Comparison of ENCODE assay signal across 19 cellular contexts in the genomic region with DNA sequence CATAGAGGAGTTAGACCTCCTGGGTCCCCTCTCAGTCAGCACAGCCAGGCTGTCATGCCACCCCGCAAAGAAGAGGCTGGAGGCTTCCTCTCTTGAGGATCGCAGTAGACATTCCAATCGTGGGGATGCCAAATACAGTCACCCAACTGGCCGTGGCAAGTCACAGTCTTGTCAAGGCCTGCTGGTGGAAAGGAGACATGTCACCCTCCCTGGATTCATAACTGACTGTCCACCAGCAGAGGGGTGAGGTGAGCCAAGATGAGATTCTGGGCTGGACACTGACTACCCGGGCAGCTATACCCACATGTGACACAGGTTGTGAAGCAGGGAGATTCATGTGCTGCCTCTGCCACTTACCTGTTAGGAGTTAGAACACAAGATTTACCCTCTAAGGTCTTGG.
DNase-seq lines count a peak whose midpoint lies in the region; ATAC-seq, FAIRE-seq and TF ChIP-seq lines count a peak whose summit lies in the region.
"Had no signal": no experiment of that assay in that cellular context is flagged by ENCODE, and none has a peak within 500 bp of the region (broad histone marks: within the 10 kb centered on the region; RNA-seq: fewer than 3 reads in every experiment).

No MANE protein-coding gene starts in this region.

- TF ChIP-seq POLR2A in A549 (IDR thresholded peaks at IDR 0.05; ENCODE audit: low read length) (no peak), heart left ventricle (IDR thresholded peaks at IDR 0.05) (no peak)

- H3K9me3 Mint-ChIP-seq in chondrocyte (ENCODE audit: low read depth) = no peaks in the 10 kb centered on the region

- POLR2A ChIA-PET in A549 (lab: Yijun Ruan, JAX) = no interaction called here

- CTCF ChIA-PET in A549 (lab: Yijun Ruan, JAX) = interaction anchor here (13.0 kb wide), 1 partner anchor 321 kb away, joined by 171 read pairs; no protein-coding TSS in a partner anchor

- peaks cover 13% of the 10 kb centered on the region for H3K4me1 Mint-ChIP-seq in chondrocyte (ENCODE audit: low read depth)

- H3K27me3 ChIP-seq in liver (ENCODE audit: control insufficient read depth in 4 of 4, insufficient read depth in 4 of 4, low read length in 3 of 4) = peaks cover 0 to 7% (median 0%) of the 10 kb centered on the region in 4 donors
- H3K27me3 ChIP-seq in heart left ventricle = no peaks in the 10 kb centered on the region

- H3K27me3 Mint-ChIP-seq in chondrocyte (ENCODE audit: low read depth) = no peaks in the 10 kb centered on the region

- ATAC-seq in A549 (no peak; a peak in 1 of 6 replicates), heart left ventricle (no peak)
- ATAC-seq: Right ventricle myocardium inferior had no signal

- TF ChIP-seq EP300 in A549 (IDR thresholded peaks at IDR 0.05) = no peak

- no peak overlapping the region for H3K4me2 ChIP-seq in A549

- TF ChIP-seq CTCF in A549 (IDR thresholded peaks at IDR 0.05) (no peak), chondrocyte (IDR thresholded peaks at IDR 0.05) (peak; percentile 18), liver (IDR thresholded peaks at IDR 0.05; ENCODE audit: low read depth, low read length, missing input control) (peak; percentile 4), heart left ventricle (IDR thresholded peaks at IDR 0.05) (no peak)

- H3K4me1 ChIP-seq in A549 (0 out of 3 replicates have a peak, but pooled peaks cover 4% of the 10 kb centered on the region), liver (ENCODE audit: control insufficient read depth in 4 of 4, insufficient read depth in 4 of 4, low read length in 3 of 4) (peaks cover 0 to 2% (median 0%) of the 10 kb centered on the region in 4 donors), heart left ventricle (peaks cover 0 to 7% (median 2%) of the 10 kb centered on the region in 12 donors)

- TF ChIP-seq RAD21 in A549 (conservative IDR thresholded peaks at IDR 0.05 in 1 of 2, IDR thresholded peaks at IDR 0.05 in 1 of 2) = no peak
- no peak for TF ChIP-seq RAD21 in liver (IDR thresholded peaks at IDR 0.05)

- H3K27ac Mint-ChIP-seq in chondrocyte (ENCODE audit: unreplicated experiment) = no peak overlapping the region

- H3K4me3 Mint-ChIP-seq in chondrocyte (ENCODE audit: unreplicated experiment) = no peak overlapping the region

- WGBS in A549 (ENCODE audit: missing lambda C conversion rate) = 73% methylated on average over 3 of the region's 5 CpGs
- WGBS in liver = 80% methylated on average over 5 of the region's 5 CpGs
- 76 to 90% (median 81%) methylated on average over 5 of the region's 5 CpGs for WGBS in heart left ventricle, 4 donors

- no peak for FAIRE-seq in A549 (lab: Jason Lieb, UNC)
- no peak for FAIRE-seq in GM19239 (lab: Jason Lieb, UNC)
- FAIRE-seq: H54 had no signal

- H3K9me3 ChIP-seq in A549 (no peaks in the 10 kb centered on the region), liver (ENCODE audit: control insufficient read depth in 4 of 4, low read length in 3 of 4) (no peaks in the 10 kb centered on the region), heart left ventricle (no peaks in the 10 kb centered on the region)

- DNase-seq in A549 (ENCODE audit: low read depth in 1 of 2, low spot score in 1 of 2) = peak; percentile 9 to 14
- peak; percentile 13 for DNase-seq in HPDE6-E6E7 (ENCODE audit: extremely low spot score)
- no peak for DNase-seq in chondrocyte (ENCODE audit: low spot score)
- no peak for DNase-seq in heart left ventricle
- DNase-seq in NCI-H1694 treated with DMSO at 0.1 percent for 48 hours (lab: John Stamatoyannopoulos, UW) = no peak
- DNase-seq in NCI-H345 (lab: John Stamatoyannopoulos, UW) = no peak
- no peak for DNase-seq in GM19239 (ENCODE audit: insufficient read length, low spot score)
- DNase-seq: Calu3, DND-41, GF-D8, IMR-90, MV-4-11, NCI-H1417 treated with DMSO at 0.1 percent for 48 hours, NCI-H2227 treated with DMSO at 0.1 percent for 48 hours, NCI-H526 had no signal

- no peak overlapping the region for H3K4me3 ChIP-seq in A549
- H3K4me3 ChIP-seq in liver (ENCODE audit: low read depth in 1 of 3, low read length in 3 of 3) = no peak overlapping the region
- no peak overlapping the region for H3K4me3 ChIP-seq in heart left ventricle
- H3K4me3 ChIP-seq: SK-N-MC had no signal

- intact Hi-C loops in heart left ventricle (cut with DNase I) = loop anchor here in 5 of 10 donors (10.0 kb wide), 3 partner anchors 117 to 187 kb away; no protein-coding TSS in a partner anchor

- H3K36me3 ChIP-seq in liver (ENCODE audit: control insufficient read depth in 4 of 4, insufficient read depth in 3 of 4, low read depth in 1 of 4, low read length in 3 of 4) (no peaks in the 10 kb centered on the region), heart left ventricle (no peaks in the 10 kb centered on the region)

- H3K27ac ChIP-seq in A549 = no peak overlapping the region
- no peak overlapping the region for H3K27ac ChIP-seq in liver (ENCODE audit: low read depth in 1 of 2, low read length in 2 of 2)
- H3K27ac ChIP-seq in heart left ventricle = no peak overlapping the region
- H3K27ac ChIP-seq: SK-N-MC had no signal

- no peak overlapping the region for H3K9ac ChIP-seq in liver (ENCODE audit: low read depth in 1 of 2, low read length in 2 of 2)

- H3K36me3 Mint-ChIP-seq in chondrocyte (ENCODE audit: low read depth) = no peaks in the 10 kb centered on the region

TF ChIP-seq in A549, 52 proteins besides CTCF, POLR2A, EP300 and RAD21:
- TF ChIP-seq TP53 (CRISPR knock-in tag; IDR thresholded peaks at IDR 0.05) (no peak), CHD2 (IDR thresholded peaks at IDR 0.05; ENCODE audit: low read length, partially characterized antibody) (no peak), ZNF302 (CRISPR knock-in tag; IDR thresholded peaks at IDR 0.05) (no peak), MAFK (IDR thresholded peaks at IDR 0.05; ENCODE audit: partially characterized antibody) (no peak), RFX5 (IDR thresholded peaks at IDR 0.05) (no peak), SREBF2 (IDR thresholded peaks at IDR 0.05) (no peak), RARB (CRISPR knock-in tag; IDR thresholded peaks at IDR 0.05) (no peak), NR3C1 (IDR thresholded peaks at IDR 0.05) (no peak), MYC (IDR thresholded peaks at IDR 0.05; ENCODE audit: borderline replicate concordance, low read length) (no peak), POLR2AphosphoS2 (conservative IDR thresholded peaks at IDR 0.05; ENCODE audit: low read length) (no peak)
- TF ChIP-seq, protein P1, sequence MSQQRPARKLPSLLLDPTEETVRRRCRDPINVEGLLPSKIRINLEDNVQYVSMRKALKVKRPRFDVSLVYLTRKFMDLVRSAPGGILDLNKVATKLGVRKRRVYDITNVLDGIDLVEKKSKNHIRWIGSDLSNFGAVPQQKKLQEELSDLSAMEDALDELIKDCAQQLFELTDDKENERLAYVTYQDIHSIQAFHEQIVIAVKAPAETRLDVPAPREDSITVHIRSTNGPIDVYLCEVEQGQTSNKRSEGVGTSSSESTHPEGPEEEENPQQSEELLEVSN (IDR thresholded peaks at IDR 0.05; ENCODE audit: borderline replicate concordance, low read depth) = no peak

TF ChIP-seq in liver, 16 proteins besides CTCF, POLR2A, EP300 and RAD21:
- TF ChIP-seq, protein P2, sequence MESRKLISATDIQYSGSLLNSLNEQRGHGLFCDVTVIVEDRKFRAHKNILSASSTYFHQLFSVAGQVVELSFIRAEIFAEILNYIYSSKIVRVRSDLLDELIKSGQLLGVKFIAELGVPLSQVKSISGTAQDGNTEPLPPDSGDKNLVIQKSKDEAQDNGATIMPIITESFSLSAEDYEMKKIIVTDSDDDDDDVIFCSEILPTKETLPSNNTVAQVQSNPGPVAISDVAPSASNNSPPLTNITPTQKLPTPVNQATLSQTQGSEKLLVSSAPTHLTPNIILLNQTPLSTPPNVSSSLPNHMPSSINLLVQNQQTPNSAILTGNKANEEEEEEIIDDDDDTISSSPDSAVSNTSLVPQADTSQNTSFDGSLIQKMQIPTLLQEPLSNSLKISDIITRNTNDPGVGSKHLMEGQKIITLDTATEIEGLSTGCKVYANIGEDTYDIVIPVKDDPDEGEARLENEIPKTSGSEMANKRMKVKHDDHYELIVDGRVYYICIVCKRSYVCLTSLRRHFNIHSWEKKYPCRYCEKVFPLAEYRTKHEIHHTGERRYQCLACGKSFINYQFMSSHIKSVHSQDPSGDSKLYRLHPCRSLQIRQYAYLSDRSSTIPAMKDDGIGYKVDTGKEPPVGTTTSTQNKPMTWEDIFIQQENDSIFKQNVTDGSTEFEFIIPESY (IDR thresholded peaks at IDR 0.05) = no peak
- no peak for TF ChIP-seq EGR1 (IDR thresholded peaks at IDR 0.05; ENCODE audit: low read depth in 2 of 2)
- TF ChIP-seq, protein P3, sequence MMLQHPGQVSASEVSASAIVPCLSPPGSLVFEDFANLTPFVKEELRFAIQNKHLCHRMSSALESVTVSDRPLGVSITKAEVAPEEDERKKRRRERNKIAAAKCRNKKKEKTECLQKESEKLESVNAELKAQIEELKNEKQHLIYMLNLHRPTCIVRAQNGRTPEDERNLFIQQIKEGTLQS (IDR thresholded peaks at IDR 0.05) = no peak
- TF ChIP-seq HNF4G (IDR thresholded peaks at IDR 0.05) = no peak
- no peak for TF ChIP-seq SP1 (IDR thresholded peaks at IDR 0.05)
- TF ChIP-seq YY1 (IDR thresholded peaks at IDR 0.05) = no peak
- no peak for TF ChIP-seq JUND (IDR thresholded peaks at IDR 0.05)
- TF ChIP-seq NR2F2 (IDR thresholded peaks at IDR 0.05) = no peak

Comparison
In these comparisons a context has a peak if more than half of its experiments do, and no peak if none do; other contexts are left out.
1. DNase-seq: peak in A549 (2 of 2) and HPDE6-E6E7 (single experiment); none in chondrocyte (single experiment), heart left ventricle (0 of 5), NCI-H1694 treated with DMSO at 0.1 percent for 48 hours (single experiment), NCI-H345 (single experiment) and GM19239 (single experiment).
2. CTCF ChIP-seq: peak in chondrocyte (single experiment) and liver (single experiment); none in A549 (single experiment) and heart left ventricle (0 of 12).